Comparison of ENCODE assay signal across 8 cellular contexts in the genomic region with DNA sequence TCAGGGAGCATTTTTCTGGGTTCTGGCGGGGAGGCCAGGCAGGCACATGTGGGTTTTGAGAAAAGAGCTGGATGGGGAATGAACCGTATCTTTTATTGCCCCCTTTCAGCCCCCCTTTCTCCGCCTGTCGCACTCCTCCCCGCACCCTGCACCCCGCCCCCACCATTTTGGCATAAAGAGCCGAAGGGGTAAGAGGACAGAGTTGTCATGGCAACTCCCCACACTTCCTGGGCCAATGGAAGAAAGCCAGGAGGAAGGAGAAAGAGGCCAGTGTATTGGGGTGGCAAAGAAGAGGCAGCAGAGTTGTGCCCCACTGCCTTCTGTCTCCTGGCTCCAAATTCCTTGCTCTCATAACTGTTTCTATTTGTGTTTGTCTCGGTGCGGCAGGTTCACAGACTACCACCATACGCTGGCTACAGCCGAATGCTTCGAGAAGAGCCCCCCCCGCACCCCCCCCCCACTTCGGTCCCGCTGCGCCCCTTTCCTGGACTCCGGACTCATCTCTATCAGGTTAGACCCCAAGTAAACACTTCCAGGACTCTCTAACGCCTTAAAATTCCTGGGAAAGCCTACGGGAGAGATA. TPM values are rescaled to one million over a fixed set of nuclear protein-coding genes. Genes with fewer than 3 reads are reported as not detected.
DNase-seq lines count a peak whose midpoint lies in the region; ATAC-seq, FAIRE-seq and TF ChIP-seq lines count a peak whose summit lies in the region.

No MANE protein-coding gene starts in this region.

- peak overlapping the region; percentile 83 for H3K4me3 Mint-ChIP-seq in activated naive CD8-positive, alpha-beta T cell treated with anti-CD3 and anti-CD28 coated beads, Interleukin-2, amount 50 U/mL, for 24 hours
- H3K4me3 Mint-ChIP-seq in type B pancreatic cell = peak overlapping the region; percentile 86

- H3K27me3 ChIP-seq in BLaER1 = peaks cover 19% of the 10 kb centered on the region

- peaks cover 27% of the 10 kb centered on the region for H3K4me1 ChIP-seq in BLaER1

- TF ChIP-seq CTCF in HFF-Myc (IDR thresholded peaks at IDR 0.05; ENCODE audit: low read depth, low read length, missing control alignments) (no peak), type B pancreatic cell (conservative IDR thresholded peaks at IDR 0.05) (no peak), D721Med (IDR thresholded peaks at IDR 0.05; ENCODE audit: insufficient read depth, missing control alignments) (no peak)

- peaks cover 66% of the 10 kb centered on the region for H4K20me1 ChIP-seq in BLaER1

- DNase-seq in HFF-Myc (ENCODE audit: extremely low read depth, low read depth) (no peak), left kidney (ENCODE audit: low read depth, low spot score) (peak; percentile 57), type B pancreatic cell (ENCODE audit: extremely low spot score, unreplicated experiment) (no peak), GF-D8 (lab: John Stamatoyannopoulos, UW) (no peak), D721Med (ENCODE audit: insufficient read length, low spot score) (no peak)
- no peak for DNase-seq in activated naive CD8-positive, alpha-beta T cell treated with anti-CD3 and anti-CD28 coated beads, Interleukin-2, amount 50 U/mL, for 24 hours

- no peak overlapping the region for H3K27ac Mint-ChIP-seq in activated naive CD8-positive, alpha-beta T cell treated with anti-CD3 and anti-CD28 coated beads, Interleukin-2, amount 50 U/mL, for 24 hours
- peak overlapping the region; percentile 66 for H3K27ac Mint-ChIP-seq in type B pancreatic cell

- peaks cover under 1% of the 10 kb centered on the region; the same call in 1 of the 2 replicates for H3K36me3 ChIP-seq in BLaER1

- peaks cover 58% of the 10 kb centered on the region for H3K4me1 Mint-ChIP-seq in activated naive CD8-positive, alpha-beta T cell treated with anti-CD3 and anti-CD28 coated beads, Interleukin-2, amount 50 U/mL, for 24 hours
- peaks cover 31% of the 10 kb centered on the region for H3K4me1 Mint-ChIP-seq in type B pancreatic cell (ENCODE audit: unreplicated experiment)

- H3K4me2 ChIP-seq in BLaER1 = peak overlapping the region; percentile 95

- H3K9ac ChIP-seq in BLaER1 = no peak overlapping the region

- H3K36me3 Mint-ChIP-seq in activated naive CD8-positive, alpha-beta T cell treated with anti-CD3 and anti-CD28 coated beads, Interleukin-2, amount 50 U/mL, for 24 hours (ENCODE audit: low read depth) = no peaks in the 10 kb centered on the region
- H3K36me3 Mint-ChIP-seq in type B pancreatic cell = no peaks in the 10 kb centered on the region

- no peak for FAIRE-seq in D721Med (lab: Jason Lieb, UNC)

- peaks cover 9% of the 10 kb centered on the region for H3K27me3 Mint-ChIP-seq in activated naive CD8-positive, alpha-beta T cell treated with anti-CD3 and anti-CD28 coated beads, Interleukin-2, amount 50 U/mL, for 24 hours
- peaks cover 56% of the 10 kb centered on the region for H3K27me3 Mint-ChIP-seq in type B pancreatic cell

- H3K9me3 Mint-ChIP-seq in activated naive CD8-positive, alpha-beta T cell treated with anti-CD3 and anti-CD28 coated beads, Interleukin-2, amount 50 U/mL, for 24 hours = no peaks in the 10 kb centered on the region
- H3K9me3 Mint-ChIP-seq in type B pancreatic cell = no peaks in the 10 kb centered on the region

- H3K4me3 ChIP-seq in BLaER1 (peak overlapping the region; percentile 48), HFF-Myc (replicated peaks; ENCODE audit: low read depth, low read length) (peak overlapping the region; percentile 32)

- no peaks in the 10 kb centered on the region for H3K9me3 ChIP-seq in BLaER1

- H3K27ac ChIP-seq in BLaER1 = no peak overlapping the region

- no peak for ATAC-seq in activated naive CD8-positive, alpha-beta T cell treated with anti-CD3 and anti-CD28 coated beads, Interleukin-2, amount 50 U/mL, for 24 hours
- no peak for ATAC-seq in HG03039 (IDR thresholded peaks at IDR 0.05; ENCODE audit: unreplicated experiment)

RNA-seq across cellular contexts. Expression of a gene that starts 3.4 kb away (rescaled TPM):
- 1.4 and 4.9 TPM in 2 replicates for total RNA-seq in type B pancreatic cell (ENCODE audit: low replicate concordance)

RNA-seq across cellular contexts. Expression of a gene that starts 21.9 kb away (rescaled TPM):
- 99.5 and 99.6 TPM in 2 replicates for total RNA-seq in type B pancreatic cell (ENCODE audit: low replicate concordance)

RNA-seq across cellular contexts. Expression of a gene that starts 56.9 kb away (rescaled TPM):
- 47.2 and 63.6 TPM in 2 replicates for total RNA-seq in type B pancreatic cell (ENCODE audit: low replicate concordance)
